In genomic region chr15:66462630-66463029, GRCh38 we compare ENCODE assay signal across 21 cellular contexts. TPM values are rescaled to one million over a fixed set of nuclear protein-coding genes. Genes with fewer than 3 reads are reported as not detected.
DNase-seq lines count a peak whose midpoint lies in the region; ATAC-seq and TF ChIP-seq lines count a peak whose summit lies in the region.
"Had no signal": no experiment of that assay in that cellular context is flagged by ENCODE, and none has a peak within 500 bp of the region (broad histone marks: within the 10 kb centered on the region; RNA-seq: fewer than 3 reads in every experiment).

No MANE protein-coding gene starts in this region.

- H3K79me2 ChIP-seq in mesendoderm (ENCODE audit: control insufficient read depth, insufficient read depth, low read length): no peaks in the 10 kb centered on the region

- peak overlapping the region; percentile 32 for H3K9ac ChIP-seq in mesendoderm (ENCODE audit: low read length)
- H3K9ac ChIP-seq: GM23248, KMS-11 had no signal

- H3K4me1 ChIP-seq in right cardiac atrium (ENCODE audit: control insufficient read depth, insufficient read depth, low read length) (no peaks in the 10 kb centered on the region), mesendoderm (ENCODE audit: control insufficient read depth, low read depth, low read length) (peaks cover 12% of the 10 kb centered on the region), HAP-1 (no peaks in the 10 kb centered on the region)
- H3K4me1 ChIP-seq: ascending aorta, gastroesophageal sphincter, Peyer's patch had no signal

- H3K4me1 Mint-ChIP-seq in WTC11: peaks cover 50% of the 10 kb centered on the region

- peaks cover 42% of the 10 kb centered on the region for H3K36me3 Mint-ChIP-seq in WTC11

- H3K27ac ChIP-seq in right cardiac atrium (ENCODE audit: low read length) (no peak overlapping the region), mesendoderm (ENCODE audit: low read depth, low read length) (peak overlapping the region; percentile 85)
- H3K27ac ChIP-seq: ascending aorta, gastroesophageal sphincter, GM23248, KMS-11, Peyer's patch had no signal

- intact Hi-C loops in left cardiac atrium (cut with DNase I) (no loop called here), right cardiac atrium (cut with DNase I) (no loop called here)

- no peak overlapping the region for H4K8ac ChIP-seq in mesendoderm (ENCODE audit: low read depth, low read length)

- H3K36me3 ChIP-seq in mesendoderm (ENCODE audit: control insufficient read depth, insufficient read depth, low read length) (no peaks in the 10 kb centered on the region), HAP-1 (replicated peaks) (peaks cover 4% of the 10 kb centered on the region; the same call in 1 of the 2 replicates)
- H3K36me3 ChIP-seq: ascending aorta, Peyer's patch had no signal

- H3K4ac ChIP-seq in mesendoderm (ENCODE audit: low read depth, low read length): no peak overlapping the region

- H4K5ac ChIP-seq in mesendoderm (ENCODE audit: low read length): peak overlapping the region; percentile 10

- H3K56ac ChIP-seq in mesendoderm (ENCODE audit: low read length): peak overlapping the region; percentile 79

- H3K79me1 ChIP-seq in mesendoderm (ENCODE audit: low read length): peaks cover 3% of the 10 kb centered on the region

- no peak overlapping the region for H2BK15ac ChIP-seq in mesendoderm (replicated peaks; ENCODE audit: low read depth)

- no peak overlapping the region for H3K4me3 Mint-ChIP-seq in WTC11
- H3K4me3 Mint-ChIP-seq: activated CD8-positive, alpha-beta T cell treated with anti-CD3 and anti-CD28 coated beads, Interleukin-2, amount 10 ng/mL, durations not matched to agents 7 days and 5 days; activated T-cell treated with anti-CD3 and anti-CD28 coated beads, Interleukin-2, amount 50 U/mL, for 72 hours had no signal

- CTCF ChIA-PET in WTC11 (lab: Charles Lee): interaction anchor here (1.2 to 2.1 kb wide), 2 partner anchors 9 to 35 kb away, joined by 5 to 6 read pairs; partner anchors contain the start of gene SNAPC5

- H3K23ac ChIP-seq in mesendoderm (ENCODE audit: low read length): peak overlapping the region; percentile 83

- H3K9me3 ChIP-seq in right cardiac atrium (ENCODE audit: control insufficient read depth, low read length): no peaks in the 10 kb centered on the region
- H3K9me3 ChIP-seq in HAP-1: no peaks in the 10 kb centered on the region
- H3K9me3 ChIP-seq: ascending aorta, gastroesophageal sphincter, Peyer's patch had no signal

- H3K4me2 ChIP-seq in mesendoderm (ENCODE audit: low read length): no peak overlapping the region
- H3K4me2 ChIP-seq: KMS-11 had no signal

- WGBS in right cardiac atrium: 62% methylated on average over 4 of the region's 4 CpGs
- no CpG with 5 or more reads among the region's 4 CpGs for WGBS in mesendoderm (ENCODE audit: extremely low coverage, insufficient coverage, low lambda C conversion rate)

- peaks cover 21% of the 10 kb centered on the region for H3K9me3 Mint-ChIP-seq in WTC11
- H3K9me3 Mint-ChIP-seq: activated T-cell treated with anti-CD3 and anti-CD28 coated beads, Interleukin-2, amount 50 U/mL, for 72 hours had no signal

- ATAC-seq in left cardiac atrium (peak; percentile 44 to 57), right cardiac atrium (no peak), WTC11 (peak; percentile 53), HG02678 (IDR thresholded peaks at IDR 0.05; ENCODE audit: unreplicated experiment) (no peak)
- ATAC-seq: activated CD8-positive, alpha-beta T cell treated with anti-CD3 and anti-CD28 coated beads, Interleukin-2, amount 10 ng/mL, durations not matched to agents 7 days and 5 days; activated T-cell treated with anti-CD3 and anti-CD28 coated beads, Interleukin-2, amount 50 U/mL, for 72 hours; gastroesophageal sphincter; SK-N-SH treated with all-trans-retinoic acid at 6 μM for 48 hours had no signal

- H3K27me3 Mint-ChIP-seq in WTC11 (ENCODE audit: low read depth): no peaks in the 10 kb centered on the region; the same call in 1 of the 2 replicates

- H2BK5ac ChIP-seq in mesendoderm (ENCODE audit: low read length): peak overlapping the region; percentile 44

- peak overlapping the region; percentile 24 for H3K18ac ChIP-seq in mesendoderm (ENCODE audit: low read length)

- no peak overlapping the region for H2BK120ac ChIP-seq in mesendoderm (ENCODE audit: low read depth, low read length)

- no peak overlapping the region for H3K4me3 ChIP-seq in right cardiac atrium (ENCODE audit: low read length)
- H3K4me3 ChIP-seq in mesendoderm (ENCODE audit: low read length): no peak overlapping the region
- H3K4me3 ChIP-seq in HAP-1: no peak overlapping the region
- H3K4me3 ChIP-seq: ascending aorta, gastroesophageal sphincter, GM23248, Peyer's patch had no signal

- peak overlapping the region; percentile 65; the same call in 1 of the 2 replicates for H3K27ac Mint-ChIP-seq in WTC11
- H3K27ac Mint-ChIP-seq: activated CD8-positive, alpha-beta T cell treated with anti-CD3 and anti-CD28 coated beads, Interleukin-2, amount 10 ng/mL, durations not matched to agents 7 days and 5 days; activated T-cell treated with anti-CD3 and anti-CD28 coated beads, Interleukin-2, amount 50 U/mL, for 72 hours had no signal

- H2AK5ac ChIP-seq in mesendoderm (ENCODE audit: low read length): peak overlapping the region; percentile 63

- H3K27me3 ChIP-seq in right cardiac atrium (ENCODE audit: control insufficient read depth, insufficient read depth) (no peaks in the 10 kb centered on the region), mesendoderm (ENCODE audit: insufficient read depth, low read length, poor library complexity) (no peaks in the 10 kb centered on the region), HAP-1 (ENCODE audit: low read depth) (no peaks in the 10 kb centered on the region)
- H3K27me3 ChIP-seq: ascending aorta, gastroesophageal sphincter, Peyer's patch had no signal

- TF ChIP-seq CTCF in WTC11 (IDR thresholded peaks at IDR 0.05): no peak

- POLR2A ChIA-PET in WTC11 (lab: Charles Lee): no interaction called here

- in situ Hi-C loops in ACHN (cut with HindIII; ENCODE audit: low pct_ligation_motif_present, low pct_unique_long_range_greater_than_20kb, low sequenced_read_pairs): no loop called here
- in situ Hi-C loops in HAP-1 (cut with MboI; ENCODE audit: low sequenced_read_pairs): no loop called here

- no peak for DNase-seq in left cardiac atrium
- DNase-seq in right cardiac atrium: no peak
- DNase-seq in WTC11 (ENCODE audit: low spot score): no peak
- DNase-seq in mesendoderm: peak; percentile 55
- DNase-seq in ACHN: no peak
- DNase-seq in HAP-1 (ENCODE audit: low spot score in 2 of 2): no peak
- no peak for DNase-seq in NCI-H1048 (lab: John Stamatoyannopoulos, UW)
- DNase-seq: activated CD8-positive, alpha-beta T cell treated with anti-CD3 and anti-CD28 coated beads, Interleukin-2, amount 10 ng/mL, durations not matched to agents 7 days and 5 days; activated naive CD4-positive, alpha-beta T cell treated with anti-CD3 and anti-CD28 coated beads, Interleukin-2, amount 50 U/mL, for 16 hours; activated T-cell treated with anti-CD3 and anti-CD28 coated beads, Interleukin-2, amount 50 U/mL, for 72 hours; GM23248; NCI-H2029; NCI-H446 treated with DMSO at 0.1 percent for 48 hours; Peyer's patch; substantia nigra; T1000 had no signal

TF ChIP-seq in WTC11, 78 proteins besides CTCF, POLR2A, EP300 and RAD21:
- TF ChIP-seq ZNF423 (CRISPR knock-in tag; IDR thresholded peaks at IDR 0.05) (0 out of 2 replicates have a peak, but pooled peaks have one; percentile 10), TEAD1 (CRISPR knock-in tag; IDR thresholded peaks at IDR 0.05) (no peak), HMGXB4 (CRISPR knock-in tag; IDR thresholded peaks at IDR 0.05) (no peak)

RNA-seq across cellular contexts. Expression of gene SNAPC5, which starts 34.9 kb away (rescaled TPM):
- total RNA-seq in left cardiac atrium (10 to 100 TPM; 32.3 to 33.3 TPM), right cardiac atrium (10 to 100 TPM; 33.9 to 45.5 (median 38.9) TPM), WTC11 (2021) (21.1 to 28.7 TPM (median 24.0 TPM) in 3 replicates)
- polyA plus RNA-seq in right cardiac atrium: 60.8 TPM
- polyA plus RNA-seq in mesendoderm (2013, experiment 1 of 2): 13.6 TPM
- 13.7 TPM for polyA plus RNA-seq in mesendoderm (2013, experiment 2 of 2)

RNA-seq across cellular contexts. Expression of gene RPL4, which starts 42.0 kb away (rescaled TPM):
- total RNA-seq in left cardiac atrium: 1,000 to 10,000 TPM; 1,466 to 1,535 TPM
- total RNA-seq in right cardiac atrium: 1,000 to 10,000 TPM; 1,385 to 1,717 (median 1,488) TPM
- 1,323 TPM for polyA plus RNA-seq in right cardiac atrium
- total RNA-seq in WTC11 (2021): 3,648 to 4,125 TPM (median 4,060 TPM) in 3 replicates
- polyA plus RNA-seq in mesendoderm (2013, experiment 1 of 2): 3,121 TPM
- polyA plus RNA-seq in mesendoderm (2013, experiment 2 of 2): 3,136 TPM

RNA-seq across cellular contexts. Expression of gene ZWILCH, which starts 42.5 kb away (rescaled TPM):
- total RNA-seq in left cardiac atrium (1 to 10 TPM; 2.3 to 3.5 TPM), right cardiac atrium (1 to 10 TPM; 2.2 to 3.7 (median 2.7) TPM), WTC11 (2021) (41.1 to 50.2 TPM (median 46.6 TPM) in 3 replicates)
- 0.95 TPM for polyA plus RNA-seq in right cardiac atrium
- 38.0 TPM for polyA plus RNA-seq in mesendoderm (2013, experiment 1 of 2)
- polyA plus RNA-seq in mesendoderm (2013, experiment 2 of 2): 38.4 TPM

Comparison
In these comparisons a context has a peak if more than half of its experiments do, and no peak if none do; other contexts are left out.
1. ATAC-seq: peak in left cardiac atrium (2 of 2) and WTC11 (single experiment); none in right cardiac atrium (0 of 2) and HG02678 (single experiment).